8 cellular contexts compared by ENCODE assay signal in the genomic region with DNA sequence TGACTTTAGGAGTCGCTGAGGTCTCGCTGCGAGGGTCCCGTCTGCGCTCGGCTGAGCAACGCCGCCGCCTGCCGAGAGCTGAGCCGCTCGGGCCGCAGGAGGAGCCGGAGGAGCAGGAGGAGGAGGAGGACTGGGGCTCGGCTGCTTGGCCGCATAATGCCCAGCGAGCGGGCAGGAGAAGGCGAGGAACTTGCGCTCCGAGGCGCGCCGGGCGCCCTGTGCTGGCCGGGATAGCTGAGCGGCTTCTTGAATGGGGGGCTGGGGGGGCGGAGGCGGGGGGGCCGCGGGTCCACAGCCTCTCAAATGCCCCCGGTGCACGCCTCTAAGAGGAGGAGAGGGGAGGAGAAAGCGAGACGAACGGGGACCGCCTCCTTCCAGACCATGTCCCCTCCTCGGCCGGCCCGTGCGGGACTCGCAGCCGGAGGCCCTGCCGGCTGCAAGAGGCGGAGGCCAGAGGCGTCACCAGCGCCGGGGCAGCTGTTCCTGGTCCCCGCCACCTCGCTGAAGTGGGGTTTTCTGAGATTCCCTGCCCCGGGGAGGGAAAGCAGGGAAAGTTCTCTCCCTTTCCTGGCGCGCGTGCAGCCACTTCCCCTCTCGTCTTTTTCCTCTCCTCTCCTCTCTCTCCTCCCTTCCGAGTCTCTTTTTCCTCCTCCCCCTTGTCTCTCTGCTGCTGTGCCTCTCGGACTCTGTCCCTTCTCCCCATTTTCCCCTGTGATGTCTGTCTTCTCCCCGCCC. TPM values are rescaled to one million over a fixed set of nuclear protein-coding genes. Genes with fewer than 3 reads are reported as not detected.
A peak's percentile ranks its signal among the peaks of the same experiment; 100 is the strongest.
DNase-seq lines count a peak whose midpoint lies in the region; ATAC-seq, FAIRE-seq and TF ChIP-seq lines count a peak whose summit lies in the region.

A gene with protein sequence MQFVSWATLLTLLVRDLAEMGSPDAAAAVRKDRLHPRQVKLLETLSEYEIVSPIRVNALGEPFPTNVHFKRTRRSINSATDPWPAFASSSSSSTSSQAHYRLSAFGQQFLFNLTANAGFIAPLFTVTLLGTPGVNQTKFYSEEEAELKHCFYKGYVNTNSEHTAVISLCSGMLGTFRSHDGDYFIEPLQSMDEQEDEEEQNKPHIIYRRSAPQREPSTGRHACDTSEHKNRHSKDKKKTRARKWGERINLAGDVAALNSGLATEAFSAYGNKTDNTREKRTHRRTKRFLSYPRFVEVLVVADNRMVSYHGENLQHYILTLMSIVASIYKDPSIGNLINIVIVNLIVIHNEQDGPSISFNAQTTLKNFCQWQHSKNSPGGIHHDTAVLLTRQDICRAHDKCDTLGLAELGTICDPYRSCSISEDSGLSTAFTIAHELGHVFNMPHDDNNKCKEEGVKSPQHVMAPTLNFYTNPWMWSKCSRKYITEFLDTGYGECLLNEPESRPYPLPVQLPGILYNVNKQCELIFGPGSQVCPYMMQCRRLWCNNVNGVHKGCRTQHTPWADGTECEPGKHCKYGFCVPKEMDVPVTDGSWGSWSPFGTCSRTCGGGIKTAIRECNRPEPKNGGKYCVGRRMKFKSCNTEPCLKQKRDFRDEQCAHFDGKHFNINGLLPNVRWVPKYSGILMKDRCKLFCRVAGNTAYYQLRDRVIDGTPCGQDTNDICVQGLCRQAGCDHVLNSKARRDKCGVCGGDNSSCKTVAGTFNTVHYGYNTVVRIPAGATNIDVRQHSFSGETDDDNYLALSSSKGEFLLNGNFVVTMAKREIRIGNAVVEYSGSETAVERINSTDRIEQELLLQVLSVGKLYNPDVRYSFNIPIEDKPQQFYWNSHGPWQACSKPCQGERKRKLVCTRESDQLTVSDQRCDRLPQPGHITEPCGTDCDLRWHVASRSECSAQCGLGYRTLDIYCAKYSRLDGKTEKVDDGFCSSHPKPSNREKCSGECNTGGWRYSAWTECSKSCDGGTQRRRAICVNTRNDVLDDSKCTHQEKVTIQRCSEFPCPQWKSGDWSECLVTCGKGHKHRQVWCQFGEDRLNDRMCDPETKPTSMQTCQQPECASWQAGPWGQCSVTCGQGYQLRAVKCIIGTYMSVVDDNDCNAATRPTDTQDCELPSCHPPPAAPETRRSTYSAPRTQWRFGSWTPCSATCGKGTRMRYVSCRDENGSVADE (N-terminal part only) (minus strand): TSS at position 220 of the 735 bp plus-strand sequence. CDS start 343 bp downstream, outside the sequence.

- no peak for TF ChIP-seq CTCF in MCF 10A (IDR thresholded peaks at IDR 0.05; ENCODE audit: unreplicated experiment)
- TF ChIP-seq CTCF in retinal pigment epithelial cell (conservative IDR thresholded peaks at IDR 0.05; ENCODE audit: low read depth, low read length), result peak; percentile 7
- TF ChIP-seq CTCF in D721Med (IDR thresholded peaks at IDR 0.05; ENCODE audit: insufficient read depth, missing control alignments), result no peak

- no peak for FAIRE-seq in D721Med (lab: Jason Lieb, UNC)

- DNase-seq in LHCN-M2 (ENCODE audit: low read depth) (peak; percentile 53), MCF 10A (ENCODE audit: unreplicated experiment) (peak; percentile 48), retinal pigment epithelial cell (ENCODE audit: low read depth) (no peak), middle frontal gyrus (ENCODE audit: extremely low spot score, low spot score) (no peak), D721Med (ENCODE audit: insufficient read length, low spot score) (no peak)
- DNase-seq in activated T-cell treated with anti-CD3 and anti-CD28 coated beads, Interleukin-2, amount 50 U/mL, for 48 hours, result no peak

- CTCF ChIA-PET in MCF 10A (lab: Yijun Ruan, JAX), result interaction anchor here (0.6 to 1.2 kb wide), 6 partner anchors 13 to 1198 kb away, joined by 3 to 4 read pairs (median 3); no protein-coding TSS in a partner anchor

- H3K4me3 ChIP-seq in iPS-11a (ENCODE audit: low read depth, low read length) (peak within 1 kb of the TSS; percentile 69), retinal pigment epithelial cell (ENCODE audit: low read length) (peak within 1 kb of the TSS; percentile 81)

- no peak for ATAC-seq in HG02885 (IDR thresholded peaks at IDR 0.05; ENCODE audit: poor library complexity, unreplicated experiment)

- no peaks in the 10 kb centered on the region for H3K9me3 Mint-ChIP-seq in MCF 10A (ENCODE audit: unreplicated experiment)

- H3K4me1 Mint-ChIP-seq in MCF 10A (ENCODE audit: insufficient read depth, unreplicated experiment), result peaks cover 16% of the 10 kb centered on the region

- H3K27ac Mint-ChIP-seq in MCF 10A (ENCODE audit: low read depth, unreplicated experiment), result peak within 1 kb of the TSS; percentile 83

- intact Hi-C loops in MCF 10A (cut with micrococcal nuclease), result loop anchor here (2.0 kb wide), 1 partner anchor 155 kb away; no protein-coding TSS in a partner anchor

- no peaks in the 10 kb centered on the region for H3K27me3 Mint-ChIP-seq in MCF 10A (ENCODE audit: insufficient read depth, unreplicated experiment)

- no peaks in the 10 kb centered on the region for H3K36me3 Mint-ChIP-seq in MCF 10A (ENCODE audit: insufficient read depth, unreplicated experiment)

- POLR2A ChIA-PET in MCF 10A (lab: Yijun Ruan, JAX), result interaction anchor here (0.7 kb wide), 2 partner anchors 17 to 758 kb away, joined by 3 to 6 read pairs; no protein-coding TSS in a partner anchor

- H3K4me3 Mint-ChIP-seq in MCF 10A (ENCODE audit: unreplicated experiment), result peak within 1 kb of the TSS; percentile 81

- BruUV-seq in MCF 10A (replicated peaks; lab: Mats Ljungman, UMichigan), result no TSS peak

RNA-seq across cellular contexts. Expression of the gene that starts here (rescaled TPM):
- total RNA-seq in LHCN-M2 (2014; rRNA removed), result 0.13 and 0.29 TPM in 2 replicates
- 0.26 TPM for polyA plus RNA-seq in LHCN-M2 (2012)
- total RNA-seq in MCF 10A (2022), result 0.86 and 1.8 TPM in 2 replicates

Comparison
In these comparisons a context has a peak if more than half of its experiments do, and no peak if none do; other contexts are left out.
1. Peak in DNase-seq in LHCN-M2; RNA of the gene not detected or under 1 TPM.